Comparison of ENCODE assay signal across 18 cellular contexts in the genomic region with DNA sequence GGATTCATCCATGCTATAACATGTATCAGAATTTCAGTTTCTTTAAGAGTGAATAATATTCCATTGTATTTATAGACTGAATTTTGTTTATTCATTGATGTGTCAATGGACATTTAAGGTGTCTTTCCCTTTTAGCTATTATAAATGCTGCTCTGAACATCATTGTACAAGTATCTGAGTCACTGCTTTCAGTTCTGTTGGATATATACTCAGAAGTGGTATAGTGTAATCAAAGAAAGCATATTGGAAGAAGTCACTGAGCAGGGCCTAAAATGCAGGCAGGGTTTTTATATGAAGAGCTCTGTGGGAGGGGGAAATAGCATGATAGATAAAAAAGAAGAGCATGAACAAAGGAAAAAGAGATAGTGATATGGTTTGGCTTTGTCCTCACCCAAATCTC.
A peak's percentile ranks its signal among the peaks of the same experiment; 100 is the strongest.
DNase-seq lines count a peak whose midpoint lies in the region; ATAC-seq and FAIRE-seq lines count a peak whose summit lies in the region.
"Had no signal": no experiment of that assay in that cellular context is flagged by ENCODE, and none has a peak within 500 bp of the region (broad histone marks: within the 10 kb centered on the region; RNA-seq: fewer than 3 reads in every experiment).

No MANE protein-coding gene starts in this region.

- no peak for DNase-seq in activated T-cell treated with anti-CD3 and anti-CD28 coated beads, Interleukin-2, amount 50 U/mL, for 24 hours
- no peak for DNase-seq in activated T-cell treated with anti-CD3 and anti-CD28 coated beads for 4 hours
- no peak for DNase-seq in activated naive CD4-positive, alpha-beta T cell treated with anti-CD3 and anti-CD28 coated beads, Interleukin-2, amount 10 ng/mL, durations not matched to agents 7 days and 5 days
- DNase-seq: C1 segment of cervical spinal cord; Calu3; CD4-positive, alpha-beta memory T cell; COR-L47; DMS53; DMS79 treated with DMSO at 0.1 percent for 48 hours; GF-D8; H9 had no signal

- no peak overlapping the region for H3K4me3 Mint-ChIP-seq in activated T-cell treated with anti-CD3 and anti-CD28 coated beads, Interleukin-2, amount 50 U/mL, for 24 hours
- H3K4me3 Mint-ChIP-seq in activated naive CD4-positive, alpha-beta T cell treated with anti-CD3 and anti-CD28 coated beads, Interleukin-2, amount 50 U/mL, for 24 hours = no peak overlapping the region
- no peak overlapping the region for H3K4me3 Mint-ChIP-seq in activated naive CD4-positive, alpha-beta T cell treated with anti-CD3 and anti-CD28 coated beads, Interleukin-2, amount 10 ng/mL, durations not matched to agents 7 days and 5 days
- H3K4me3 Mint-ChIP-seq: CD4-positive, alpha-beta memory T cell; GM23338; H9 had no signal

- H3K27ac Mint-ChIP-seq in activated T-cell treated with anti-CD3 and anti-CD28 coated beads, Interleukin-2, amount 50 U/mL, for 24 hours = peak overlapping the region; percentile 20
- peak overlapping the region; percentile 24 for H3K27ac Mint-ChIP-seq in activated naive CD4-positive, alpha-beta T cell treated with anti-CD3 and anti-CD28 coated beads, Interleukin-2, amount 50 U/mL, for 24 hours
- no peak overlapping the region for H3K27ac Mint-ChIP-seq in activated naive CD4-positive, alpha-beta T cell treated with anti-CD3 and anti-CD28 coated beads, Interleukin-2, amount 10 ng/mL, durations not matched to agents 7 days and 5 days
- H3K27ac Mint-ChIP-seq: GM23338 had no signal

- peaks cover 94% of the 10 kb centered on the region for H3K36me3 Mint-ChIP-seq in activated T-cell treated with anti-CD3 and anti-CD28 coated beads, Interleukin-2, amount 50 U/mL, for 24 hours (ENCODE audit: low read depth)
- peaks cover 49% of the 10 kb centered on the region for H3K36me3 Mint-ChIP-seq in activated naive CD4-positive, alpha-beta T cell treated with anti-CD3 and anti-CD28 coated beads, Interleukin-2, amount 50 U/mL, for 24 hours
- H3K36me3 Mint-ChIP-seq in activated naive CD4-positive, alpha-beta T cell treated with anti-CD3 and anti-CD28 coated beads, Interleukin-2, amount 10 ng/mL, durations not matched to agents 7 days and 5 days = peaks cover 71% of the 10 kb centered on the region

- H3K4me1 Mint-ChIP-seq in activated T-cell treated with anti-CD3 and anti-CD28 coated beads, Interleukin-2, amount 50 U/mL, for 24 hours (ENCODE audit: low read depth) = peaks cover 21% of the 10 kb centered on the region
- peaks cover 6% of the 10 kb centered on the region for H3K4me1 Mint-ChIP-seq in activated naive CD4-positive, alpha-beta T cell treated with anti-CD3 and anti-CD28 coated beads, Interleukin-2, amount 50 U/mL, for 24 hours
- no peaks in the 10 kb centered on the region for H3K4me1 Mint-ChIP-seq in activated naive CD4-positive, alpha-beta T cell treated with anti-CD3 and anti-CD28 coated beads, Interleukin-2, amount 10 ng/mL, durations not matched to agents 7 days and 5 days

- CTCF ChIA-PET in activated naive CD4-positive, alpha-beta T cell treated with anti-CD3 and anti-CD28 coated beads, Interleukin-2, amount 10 ng/mL, durations not matched to agents 7 days and 5 days (lab: Charles Lee) = no interaction called here

- peak; percentile 21 for FAIRE-seq in islet of Langerhans (lab: Jason Lieb, UNC)
- FAIRE-seq: GM12891, GM18507 had no signal

- peaks cover 26% of the 10 kb centered on the region for H3K9me3 Mint-ChIP-seq in activated T-cell treated with anti-CD3 and anti-CD28 coated beads, Interleukin-2, amount 50 U/mL, for 24 hours
- peaks cover 5% of the 10 kb centered on the region for H3K9me3 Mint-ChIP-seq in activated naive CD4-positive, alpha-beta T cell treated with anti-CD3 and anti-CD28 coated beads, Interleukin-2, amount 50 U/mL, for 24 hours
- peaks cover 7% of the 10 kb centered on the region for H3K9me3 Mint-ChIP-seq in activated naive CD4-positive, alpha-beta T cell treated with anti-CD3 and anti-CD28 coated beads, Interleukin-2, amount 10 ng/mL, durations not matched to agents 7 days and 5 days

- no peak for ATAC-seq in HG02798 (IDR thresholded peaks at IDR 0.05; ENCODE audit: poor library complexity, unreplicated experiment)
- ATAC-seq: GM23338, HCT116 had no signal

- no peaks in the 10 kb centered on the region for H3K27me3 Mint-ChIP-seq in activated T-cell treated with anti-CD3 and anti-CD28 coated beads, Interleukin-2, amount 50 U/mL, for 24 hours
- no peaks in the 10 kb centered on the region for H3K27me3 Mint-ChIP-seq in activated naive CD4-positive, alpha-beta T cell treated with anti-CD3 and anti-CD28 coated beads, Interleukin-2, amount 50 U/mL, for 24 hours
- no peaks in the 10 kb centered on the region for H3K27me3 Mint-ChIP-seq in activated naive CD4-positive, alpha-beta T cell treated with anti-CD3 and anti-CD28 coated beads, Interleukin-2, amount 10 ng/mL, durations not matched to agents 7 days and 5 days
- H3K27me3 Mint-ChIP-seq: CD4-positive, alpha-beta memory T cell had no signal
